Comparison of ENCODE assay signal across 1 cellular context in the genomic region with DNA sequence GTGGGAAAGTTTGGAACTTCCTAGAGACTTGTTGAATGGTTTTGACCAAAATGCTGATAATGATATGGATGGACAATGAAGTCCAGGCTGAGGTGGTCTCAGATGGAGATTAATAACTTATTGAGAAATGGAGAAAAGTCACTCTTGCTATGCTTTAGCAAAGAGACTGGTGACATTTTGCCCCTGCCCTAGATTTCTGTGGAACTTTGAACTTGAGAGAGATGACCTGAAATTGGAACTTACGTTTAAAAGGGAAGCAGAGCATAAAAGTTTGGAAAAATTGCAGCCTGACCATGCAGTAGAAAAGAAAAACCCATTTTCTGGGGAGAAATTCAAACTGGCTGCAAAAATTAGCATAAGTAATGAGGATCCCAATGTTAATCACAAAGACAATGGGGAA.
TF ChIP-seq lines count a peak whose summit lies in the region.

No MANE protein-coding gene starts in this region.

TF ChIP-seq in liver, 16 proteins besides CTCF, POLR2A, EP300 and RAD21:
- TF ChIP-seq YY1 (IDR thresholded peaks at IDR 0.05) (peak; percentile 46), RXRA (IDR thresholded peaks at IDR 0.05) (peak; percentile 37 to 52), HNF4A (conservative IDR thresholded peaks at IDR 0.05) (peak; percentile 66 to 70)
- TF ChIP-seq, protein P1, sequence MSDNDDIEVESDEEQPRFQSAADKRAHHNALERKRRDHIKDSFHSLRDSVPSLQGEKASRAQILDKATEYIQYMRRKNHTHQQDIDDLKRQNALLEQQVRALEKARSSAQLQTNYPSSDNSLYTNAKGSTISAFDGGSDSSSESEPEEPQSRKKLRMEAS (IDR thresholded peaks at IDR 0.05), result peak; percentile 9
TF ChIP-seq in liver: peak in this region for 4; not testable (repeated sequence) for 12.
